Comparison of ENCODE assay signal across 28 cellular contexts in genomic region chr20:4087923-4088322, GRCh38.
DNase-seq lines count a peak whose midpoint lies in the region; ATAC-seq and TF ChIP-seq lines count a peak whose summit lies in the region.
"Had no signal": no experiment of that assay in that cellular context is flagged by ENCODE, and none has a peak within 500 bp of the region (broad histone marks: within the 10 kb centered on the region; RNA-seq: fewer than 3 reads in every experiment).

No MANE protein-coding gene starts in this region.

- H3K4me2 ChIP-seq in PC-3 (ENCODE audit: low read length) = no peak overlapping the region
- H3K4me2 ChIP-seq: hepatocyte, PC-9 had no signal

- no peak overlapping the region for H2AFZ ChIP-seq in PC-3 (ENCODE audit: low read length)
- H2AFZ ChIP-seq: hepatocyte, PC-9 had no signal

- H3K4me1 Mint-ChIP-seq in Caco-2 (ENCODE audit: low read depth, unreplicated experiment) = peaks cover 7% of the 10 kb centered on the region
- H3K4me1 Mint-ChIP-seq in stimulated activated effector memory CD8-positive, alpha-beta T cell treated with anti-CD3 and anti-CD28 coated beads, Interleukin-12 subunit alpha, Interleukin-12 subunit beta, amount 100 ng/mL, for 72 hours = peaks cover 29% of the 10 kb centered on the region

- H3K4me1 ChIP-seq in PC-3 (ENCODE audit: insufficient read depth, low read length) (peaks cover 3% of the 10 kb centered on the region; the same call in 1 of the 2 replicates), Caco-2 (peaks cover 13% of the 10 kb centered on the region), upper lobe of right lung (peaks cover 17% of the 10 kb centered on the region)

- POLR2A ChIA-PET in PC-3 (lab: Charles Lee; ENCODE audit: unreplicated experiment) = no interaction called here
- POLR2A ChIA-PET in Caco-2 (lab: Charles Lee) = no interaction called here

- BruUV-seq in PC-3 (replicated peaks; lab: Mats Ljungman, UMichigan) (no TSS peak), Caco-2 (replicated peaks; lab: Mats Ljungman, UMichigan) (no TSS peak)

- DNase-seq in H4 (ENCODE audit: low spot score) (peak; percentile 2), PC-3 (peak; percentile 32), astrocyte of the hippocampus (ENCODE audit: low read depth, low spot score) (peak; percentile 59), kidney tubule cell (ENCODE audit: low spot score) (peak; percentile 54), Caco-2 (no peak), upper lobe of right lung (no peak), T1000 (lab: John Stamatoyannopoulos, UW) (no peak)
- DNase-seq in stimulated activated effector memory CD8-positive, alpha-beta T cell treated with anti-CD3 and anti-CD28 coated beads, Interleukin-12 subunit alpha, Interleukin-12 subunit beta, amount 100 ng/mL, for 72 hours (ENCODE audit: low spot score in 2 of 2) = no peak
- DNase-seq: activated CD4-positive, alpha-beta T cell treated with anti-CD3 and anti-CD28 coated beads, Interleukin-2, amount 10 ng/mL, durations not matched to agents 24 days and 14 days; activated effector memory CD4-positive, alpha-beta T cell treated with Interleukin-2 at 50 U/mL for 16 hours; activated naive CD8-positive, alpha-beta T cell treated with anti-CD3 and anti-CD28 coated beads, Interleukin-2, amount 10 ng/mL, durations not matched to agents 7 days and 5 days; GDM1; KG1; NCI-H1930; NCI-H526 treated with DMSO at 0.1 percent for 48 hours; PC-9; stimulated activated CD4-positive, alpha-beta T cell treated with anti-CD3 and anti-CD28 coated beads, Interleukin-15, amount 100 ng/mL, for 24 hours; stimulated activated CD4-positive, alpha-beta T cell treated with anti-CD3 and anti-CD28 coated beads, Interleukin-4, amount 100 ng/mL, for 4 hours; stimulated activated naive B cell treated with anti-CD40 and anti-IgM and Interleukin-4, amounts not matched to agents 10 μg/mL and 1 μg/mL and 100 μg/mL, for 72 hours; T-helper 9 cell; upper lobe of left lung had no signal

- H3K4me3 ChIP-seq in PC-3 (ENCODE audit: low read length) (no peak overlapping the region), Caco-2 (ENCODE audit: low read depth, low read length) (no peak overlapping the region), upper lobe of right lung (no peak overlapping the region)
- H3K4me3 ChIP-seq: BLaER1, gastroesophageal sphincter, hepatocyte, PC-9, upper lobe of left lung had no signal

- no peaks in the 10 kb centered on the region for H3K79me2 ChIP-seq in PC-3 (ENCODE audit: low read length)
- H3K79me2 ChIP-seq: hepatocyte had no signal

- no peaks in the 10 kb centered on the region for H3K9me3 Mint-ChIP-seq in Caco-2 (ENCODE audit: unreplicated experiment)
- no peaks in the 10 kb centered on the region for H3K9me3 Mint-ChIP-seq in stimulated activated effector memory CD8-positive, alpha-beta T cell treated with anti-CD3 and anti-CD28 coated beads, Interleukin-12 subunit alpha, Interleukin-12 subunit beta, amount 100 ng/mL, for 72 hours
- H3K9me3 Mint-ChIP-seq: activated CD4-positive, alpha-beta T cell treated with anti-CD3 and anti-CD28 coated beads, Interleukin-2, amount 10 ng/mL, durations not matched to agents 24 days and 14 days; activated naive CD8-positive, alpha-beta T cell treated with anti-CD3 and anti-CD28 coated beads, Interleukin-2, amount 10 ng/mL, durations not matched to agents 7 days and 5 days; central memory CD8-positive, alpha-beta T cell; dendritic cell treated with granulocyte-macrophage colony-stimulating factor and Interleukin-4, amounts not matched to agents 40 ng/mL and 50 ng/mL, for 4 days; nephron; stimulated activated naive B cell treated with anti-CD40 and anti-IgM and Interleukin-4, amounts not matched to agents 10 μg/mL and 1 μg/mL and 100 μg/mL, for 72 hours; WTC11 had no signal

- H3K36me3 ChIP-seq in PC-3 (ENCODE audit: low read depth, low read length) = no peaks in the 10 kb centered on the region
- H3K36me3 ChIP-seq in Caco-2 (ENCODE audit: control insufficient read depth, insufficient read depth, low read length) = no peaks in the 10 kb centered on the region
- no peaks in the 10 kb centered on the region for H3K36me3 ChIP-seq in upper lobe of right lung
- H3K36me3 ChIP-seq: BLaER1, gastroesophageal sphincter, upper lobe of left lung had no signal

- CTCF ChIA-PET in PC-3 (lab: Charles Lee) (interaction anchor here (0.7 kb wide), 1 partner anchor 11 kb away, joined by 7 read pairs; no protein-coding TSS in a partner anchor), Caco-2 (lab: Charles Lee) (no interaction called here)

- no peaks in the 10 kb centered on the region for H4K20me1 ChIP-seq in PC-3 (ENCODE audit: low read length)
- H4K20me1 ChIP-seq: BLaER1 had no signal

- H3K27me3 ChIP-seq in PC-3 (ENCODE audit: low read length) = no peaks in the 10 kb centered on the region
- no peaks in the 10 kb centered on the region for H3K27me3 ChIP-seq in Caco-2 (replicated peaks; ENCODE audit: control insufficient read depth, insufficient read depth, low read length)
- no peaks in the 10 kb centered on the region for H3K27me3 ChIP-seq in upper lobe of right lung
- H3K27me3 ChIP-seq: BLaER1, gastroesophageal sphincter, hepatocyte, upper lobe of left lung had no signal

- H3K27ac Mint-ChIP-seq in Caco-2 (ENCODE audit: unreplicated experiment) = no peak overlapping the region
- H3K27ac Mint-ChIP-seq in stimulated activated effector memory CD8-positive, alpha-beta T cell treated with anti-CD3 and anti-CD28 coated beads, Interleukin-12 subunit alpha, Interleukin-12 subunit beta, amount 100 ng/mL, for 72 hours = no peak overlapping the region
- H3K27ac Mint-ChIP-seq: activated CD4-positive, alpha-beta T cell treated with anti-CD3 and anti-CD28 coated beads, Interleukin-2, amount 10 ng/mL, durations not matched to agents 24 days and 14 days; activated naive CD8-positive, alpha-beta T cell treated with anti-CD3 and anti-CD28 coated beads, Interleukin-2, amount 10 ng/mL, durations not matched to agents 7 days and 5 days; nephron; stimulated activated naive B cell treated with anti-CD40 and anti-IgM and Interleukin-4, amounts not matched to agents 10 μg/mL and 1 μg/mL and 100 μg/mL, for 72 hours; WTC11 had no signal

- H3K36me3 Mint-ChIP-seq in Caco-2 (ENCODE audit: insufficient read depth, unreplicated experiment) = peaks cover 8% of the 10 kb centered on the region
- peaks cover 6% of the 10 kb centered on the region for H3K36me3 Mint-ChIP-seq in stimulated activated effector memory CD8-positive, alpha-beta T cell treated with anti-CD3 and anti-CD28 coated beads, Interleukin-12 subunit alpha, Interleukin-12 subunit beta, amount 100 ng/mL, for 72 hours
- H3K36me3 Mint-ChIP-seq: stimulated activated naive B cell treated with anti-CD40 and anti-IgM and Interleukin-4, amounts not matched to agents 10 μg/mL and 1 μg/mL and 100 μg/mL, for 72 hours; WTC11 had no signal

- H3K27me3 Mint-ChIP-seq in Caco-2 (ENCODE audit: insufficient read depth, unreplicated experiment) = no peaks in the 10 kb centered on the region
- H3K27me3 Mint-ChIP-seq: dendritic cell treated with granulocyte-macrophage colony-stimulating factor and Interleukin-4, amounts not matched to agents 40 ng/mL and 50 ng/mL, for 4 days had no signal

- no peak overlapping the region for H3K9ac ChIP-seq in PC-3 (ENCODE audit: low read length)
- H3K9ac ChIP-seq: BLaER1 had no signal

- intact Hi-C loops in PC-3 (cut with micrococcal nuclease) = loop anchor here (5.0 kb wide), 1 partner anchor 196 kb away; no protein-coding TSS in a partner anchor
- intact Hi-C loops in Caco-2 (cut with micrococcal nuclease; ENCODE audit: unreplicated experiment) = no loop called here
- intact Hi-C loops in upper lobe of right lung (cut with DNase I) = no loop called here

- no peaks in the 10 kb centered on the region for H3F3A ChIP-seq in PC-3 (ENCODE audit: low read length, unreplicated experiment)

- no peak overlapping the region for H3K4me3 Mint-ChIP-seq in Caco-2 (ENCODE audit: unreplicated experiment)
- H3K4me3 Mint-ChIP-seq in stimulated activated effector memory CD8-positive, alpha-beta T cell treated with anti-CD3 and anti-CD28 coated beads, Interleukin-12 subunit alpha, Interleukin-12 subunit beta, amount 100 ng/mL, for 72 hours = no peak overlapping the region
- H3K4me3 Mint-ChIP-seq: activated CD4-positive, alpha-beta T cell treated with anti-CD3 and anti-CD28 coated beads, Interleukin-2, amount 10 ng/mL, durations not matched to agents 24 days and 14 days; activated naive CD8-positive, alpha-beta T cell treated with anti-CD3 and anti-CD28 coated beads, Interleukin-2, amount 10 ng/mL, durations not matched to agents 7 days and 5 days; central memory CD8-positive, alpha-beta T cell; dendritic cell treated with granulocyte-macrophage colony-stimulating factor and Interleukin-4, amounts not matched to agents 40 ng/mL and 50 ng/mL, for 4 days; nephron; stimulated activated naive B cell treated with anti-CD40 and anti-IgM and Interleukin-4, amounts not matched to agents 10 μg/mL and 1 μg/mL and 100 μg/mL, for 72 hours; WTC11 had no signal

- no peak for ATAC-seq in PC-3
- ATAC-seq in upper lobe of right lung = no peak
- no peak for ATAC-seq in stimulated activated effector memory CD8-positive, alpha-beta T cell treated with anti-CD3 and anti-CD28 coated beads, Interleukin-12 subunit alpha, Interleukin-12 subunit beta, amount 100 ng/mL, for 72 hours
- ATAC-seq: gastroesophageal sphincter; stimulated activated naive B cell treated with anti-CD40 and anti-IgM and Interleukin-4, amounts not matched to agents 10 μg/mL and 1 μg/mL and 100 μg/mL, for 72 hours; WTC11 had no signal

- H3K9me3 ChIP-seq in PC-3 (ENCODE audit: low read length) = no peaks in the 10 kb centered on the region
- no peaks in the 10 kb centered on the region for H3K9me3 ChIP-seq in Caco-2
- no peaks in the 10 kb centered on the region for H3K9me3 ChIP-seq in upper lobe of right lung
- H3K9me3 ChIP-seq: BLaER1, gastroesophageal sphincter, upper lobe of left lung had no signal

- H3K27ac ChIP-seq in PC-3 (ENCODE audit: low read length) (no peak overlapping the region), upper lobe of right lung (no peak overlapping the region)
- H3K27ac ChIP-seq: gastroesophageal sphincter, hepatocyte, PC-9, upper lobe of left lung had no signal

- H3K9me2 ChIP-seq in PC-3 (replicated peaks; ENCODE audit: low read length) = no peaks in the 10 kb centered on the region

- TF ChIP-seq CTCF in PC-3 (conservative IDR thresholded peaks at IDR 0.05; ENCODE audit: low read depth, low read length) (no peak), Caco-2 (IDR thresholded peaks at IDR 0.05; ENCODE audit: insufficient read depth in 1 of 2, low read depth in 1 of 2, low read length in 1 of 2, severe bottlenecking in 1 of 2, unreplicated experiment in 1 of 2) (no peak), upper lobe of right lung (IDR thresholded peaks at IDR 0.05) (no peak)

Comparison
In these comparisons a context has a peak if more than half of its experiments do, and no peak if none do; other contexts are left out.
1. DNase-seq: peak in H4 (single experiment), PC-3 (single experiment), astrocyte of the hippocampus (single experiment) and kidney tubule cell (single experiment); none in Caco-2 (0 of 2), upper lobe of right lung (single experiment), T1000 (single experiment) and stimulated activated effector memory CD8-positive, alpha-beta T cell treated with anti-CD3 and anti-CD28 coated beads, Interleukin-12 subunit alpha, Interleukin-12 subunit beta, amount 100 ng/mL, for 72 hours (0 of 2).